8 cellular contexts compared by ENCODE assay signal in the genomic region with DNA sequence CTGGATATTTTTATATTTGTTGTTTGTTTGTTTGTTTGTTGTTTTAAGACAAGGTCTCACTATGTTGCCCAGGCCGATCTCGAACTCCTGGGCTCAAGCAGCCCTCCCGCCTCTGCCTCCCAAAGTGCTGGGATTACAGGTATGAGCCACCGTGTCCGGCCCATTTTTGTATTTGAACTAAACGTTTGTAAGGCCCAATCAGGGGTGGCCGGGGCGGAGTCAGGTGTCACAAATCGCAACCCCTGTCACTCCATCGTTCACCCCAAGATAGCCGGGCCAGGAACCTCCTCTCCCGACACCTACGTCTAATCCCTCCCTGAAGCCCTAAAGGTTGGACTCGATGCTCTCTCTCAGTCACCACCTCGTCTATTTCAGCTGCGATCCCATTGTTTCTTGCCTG. TPM values are rescaled to one million over a fixed set of nuclear protein-coding genes. Genes with fewer than 3 reads are reported as not detected.
A peak's percentile ranks its signal among the peaks of the same experiment; 100 is the strongest.
DNase-seq lines count a peak whose midpoint lies in the region; ATAC-seq and TF ChIP-seq lines count a peak whose summit lies in the region.

No MANE protein-coding gene starts in this region.

- H3K4me1 ChIP-seq in Caco-2 = no peaks in the 10 kb centered on the region

- H3K9me3 Mint-ChIP-seq in activated CD8-positive, alpha-beta memory T cell treated with anti-CD3 and anti-CD28 coated beads, Interleukin-2, amount 10 ng/mL, durations not matched to agents 7 days and 5 days (ENCODE audit: low read depth) = no peaks in the 10 kb centered on the region
- no peaks in the 10 kb centered on the region for H3K9me3 Mint-ChIP-seq in Caco-2 (ENCODE audit: unreplicated experiment)

- ATAC-seq in activated CD8-positive, alpha-beta memory T cell treated with anti-CD3 and anti-CD28 coated beads, Interleukin-2, amount 10 ng/mL, durations not matched to agents 7 days and 5 days = peak; percentile 94

- CTCF ChIA-PET in activated CD8-positive, alpha-beta memory T cell treated with anti-CD3 and anti-CD28 coated beads, Interleukin-2, amount 10 ng/mL, durations not matched to agents 7 days and 5 days (lab: Charles Lee) = interaction anchor here (1.5 kb wide), 1 partner anchor 101 kb away, joined by 3 read pairs; no protein-coding TSS in a partner anchor
- CTCF ChIA-PET in Caco-2 (lab: Charles Lee) = no interaction called here

- no peak for TF ChIP-seq CTCF in HL-60 (IDR thresholded peaks at IDR 0.05; ENCODE audit: insufficient read depth, low read length)
- no peak for TF ChIP-seq CTCF in Caco-2 (IDR thresholded peaks at IDR 0.05; ENCODE audit: insufficient read depth in 1 of 2, low read depth in 1 of 2, low read length in 1 of 2, severe bottlenecking in 1 of 2, unreplicated experiment in 1 of 2)

- intact Hi-C loops in Caco-2 (cut with micrococcal nuclease; ENCODE audit: unreplicated experiment) = no loop called here

- DNase-seq in HL-60 (ENCODE audit: low read depth in 1 of 2, low spot score in 1 of 2) (peak in 1 of 2 experiments; percentile 19), fibroblast of peridontal ligament (ENCODE audit: extremely low read depth) (peak; percentile 3), MG63 (no peak), Caco-2 (no peak), HPDE6-E6E7 (ENCODE audit: extremely low spot score) (no peak), NCI-H69 (lab: John Stamatoyannopoulos, UW) (no peak)
- DNase-seq in activated CD8-positive, alpha-beta memory T cell treated with anti-CD3 and anti-CD28 coated beads, Interleukin-2, amount 10 ng/mL, durations not matched to agents 7 days and 5 days = peak; percentile 78
- DNase-seq in stimulated activated CD4-positive, alpha-beta T cell treated with anti-CD3 and anti-CD28 coated beads, Interleukin-1b, Interleukin-23, amount 100 ng/mL, for 48 hours = peak; percentile 50

- H3K4me3 ChIP-seq in HL-60 (replicated peaks; ENCODE audit: insufficient read depth, low read length) (peak overlapping the region; percentile 30), MG63 (no peak overlapping the region; the same call in none of the 2 replicates), Caco-2 (ENCODE audit: low read depth, low read length) (no peak overlapping the region)

- no peaks in the 10 kb centered on the region for H3K36me3 ChIP-seq in MG63
- no peaks in the 10 kb centered on the region for H3K36me3 ChIP-seq in Caco-2 (ENCODE audit: control insufficient read depth, insufficient read depth, low read length)

- no peaks in the 10 kb centered on the region for H3K27me3 Mint-ChIP-seq in activated CD8-positive, alpha-beta memory T cell treated with anti-CD3 and anti-CD28 coated beads, Interleukin-2, amount 10 ng/mL, durations not matched to agents 7 days and 5 days
- no peaks in the 10 kb centered on the region for H3K27me3 Mint-ChIP-seq in Caco-2 (ENCODE audit: insufficient read depth, unreplicated experiment)

- BruUV-seq in Caco-2 (replicated peaks; lab: Mats Ljungman, UMichigan) = no TSS peak

- H3K4me1 Mint-ChIP-seq in activated CD8-positive, alpha-beta memory T cell treated with anti-CD3 and anti-CD28 coated beads, Interleukin-2, amount 10 ng/mL, durations not matched to agents 7 days and 5 days = peaks cover 14% of the 10 kb centered on the region
- H3K4me1 Mint-ChIP-seq in Caco-2 (ENCODE audit: low read depth, unreplicated experiment) = no peaks in the 10 kb centered on the region

- no peaks in the 10 kb centered on the region for H3K9me3 ChIP-seq in MG63
- H3K9me3 ChIP-seq in Caco-2 = no peaks in the 10 kb centered on the region

- no peaks in the 10 kb centered on the region for H3K36me3 Mint-ChIP-seq in activated CD8-positive, alpha-beta memory T cell treated with anti-CD3 and anti-CD28 coated beads, Interleukin-2, amount 10 ng/mL, durations not matched to agents 7 days and 5 days
- H3K36me3 Mint-ChIP-seq in Caco-2 (ENCODE audit: insufficient read depth, unreplicated experiment) = no peaks in the 10 kb centered on the region

- peak overlapping the region; percentile 86 for H3K27ac Mint-ChIP-seq in activated CD8-positive, alpha-beta memory T cell treated with anti-CD3 and anti-CD28 coated beads, Interleukin-2, amount 10 ng/mL, durations not matched to agents 7 days and 5 days
- H3K27ac Mint-ChIP-seq in Caco-2 (ENCODE audit: unreplicated experiment) = no peak overlapping the region

- peak overlapping the region; percentile 78 for H3K4me3 Mint-ChIP-seq in activated CD8-positive, alpha-beta memory T cell treated with anti-CD3 and anti-CD28 coated beads, Interleukin-2, amount 10 ng/mL, durations not matched to agents 7 days and 5 days
- H3K4me3 Mint-ChIP-seq in Caco-2 (ENCODE audit: unreplicated experiment) = no peak overlapping the region

- H3K27ac ChIP-seq in HL-60 (replicated peaks) = peak overlapping the region; percentile 64

- POLR2A ChIA-PET in Caco-2 (lab: Charles Lee) = no interaction called here

- H3K27me3 ChIP-seq in HL-60 (ENCODE audit: insufficient read depth, poor library complexity, severe bottlenecking) = no peaks in the 10 kb centered on the region
- no peaks in the 10 kb centered on the region for H3K27me3 ChIP-seq in MG63
- H3K27me3 ChIP-seq in Caco-2 (replicated peaks; ENCODE audit: control insufficient read depth, insufficient read depth, low read length) = no peaks in the 10 kb centered on the region

RNA-seq across cellular contexts. Expression of gene EFHC2, which starts 0.7 kb away (rescaled TPM):
- total RNA-seq in activated CD8-positive, alpha-beta memory T cell treated with anti-CD3 and anti-CD28 coated beads, Interleukin-2, amount 10 ng/mL, durations not matched to agents 7 days and 5 days = under 1 TPM in 1 of 2 experiments, not detected in 1; 0.12 TPM
- total RNA-seq in MG63 (2014; rRNA removed; shearing (Covaris generic); ENCODE audit: low replicate concordance) = 0.07 and 0.43 TPM in 2 replicates
- not detected in 2 replicates for total RNA-seq in Caco-2 (2022)

Comparison
In these comparisons a context has a peak if more than half of its experiments do, and no peak if none do; other contexts are left out.
1. DNase-seq: peak in activated CD8-positive, alpha-beta memory T cell treated with anti-CD3 and anti-CD28 coated beads, Interleukin-2, amount 10 ng/mL, durations not matched to agents 7 days and 5 days (single experiment), fibroblast of peridontal ligament (single experiment) and stimulated activated CD4-positive, alpha-beta T cell treated with anti-CD3 and anti-CD28 coated beads, Interleukin-1b, Interleukin-23, amount 100 ng/mL, for 48 hours (single experiment); none in MG63 (single experiment), Caco-2 (0 of 2), HPDE6-E6E7 (single experiment) and NCI-H69 (single experiment).